ENCODE assay signal across 10 cellular contexts in genomic region chr13:99686157-99686572, GRCh38.
DNase-seq lines count a peak whose midpoint lies in the region; ATAC-seq, FAIRE-seq and TF ChIP-seq lines count a peak whose summit lies in the region.
"Had no signal": no experiment of that assay in that cellular context is flagged by ENCODE, and none has a peak within 500 bp of the region (broad histone marks: within the 10 kb centered on the region; RNA-seq: fewer than 3 reads in every experiment).

No MANE protein-coding gene starts in this region.

- H3K4me3 ChIP-seq in lung (no peak overlapping the region), esophagus muscularis mucosa (no peak overlapping the region)
- H3K4me3 ChIP-seq: BLaER1 treated with 17β-estradiol and CSF1 and Interleukin-3, amounts not matched to agents 10 nM and 100 nM; GM12878 had no signal

- peaks cover 0 to 5% of the 10 kb centered on the region in 2 donors for H3K4me1 ChIP-seq in lung (ENCODE audit: control insufficient read depth in 2 of 2, insufficient read depth in 2 of 2, low read length in 2 of 2)
- H3K4me1 ChIP-seq in esophagus muscularis mucosa = peaks cover 7 to 13% (median 11%) of the 10 kb centered on the region in 4 donors

- H3K36me3 ChIP-seq in lung (ENCODE audit: control insufficient read depth in 2 of 2, insufficient read depth in 2 of 2, low read length in 2 of 2) (no peaks in the 10 kb centered on the region), esophagus muscularis mucosa (no peaks in the 10 kb centered on the region)
- H3K36me3 ChIP-seq: BLaER1 treated with 17β-estradiol and CSF1 and Interleukin-3, amounts not matched to agents 10 nM and 100 nM had no signal

- peaks cover 2% of the 10 kb centered on the region for H3K27me3 Mint-ChIP-seq in endothelial cell (ENCODE audit: unreplicated experiment)

- TF ChIP-seq CTCF in endothelial cell (IDR thresholded peaks at IDR 0.05; ENCODE audit: unreplicated experiment) (no peak), lung (IDR thresholded peaks at IDR 0.05; ENCODE audit: control extremely low read depth, extremely low read depth) (no peak), esophagus muscularis mucosa (IDR thresholded peaks at IDR 0.05) (no peak)

- H3K27me3 ChIP-seq in lung (ENCODE audit: control insufficient read depth, insufficient read depth) = no peaks in the 10 kb centered on the region
- no peaks in the 10 kb centered on the region for H3K27me3 ChIP-seq in esophagus muscularis mucosa
- H3K27me3 ChIP-seq: BLaER1 treated with 17β-estradiol and CSF1 and Interleukin-3, amounts not matched to agents 10 nM and 100 nM had no signal

- H3K27ac Mint-ChIP-seq in endothelial cell (ENCODE audit: unreplicated experiment) = peak overlapping the region; percentile 80

- H3K9me3 ChIP-seq in lung (ENCODE audit: control insufficient read depth in 2 of 2, insufficient read depth in 1 of 2, low read length in 1 of 2) (no peaks in the 10 kb centered on the region), esophagus muscularis mucosa (no peaks in the 10 kb centered on the region)
- H3K9me3 ChIP-seq: BLaER1 treated with 17β-estradiol and CSF1 and Interleukin-3, amounts not matched to agents 10 nM and 100 nM had no signal

- no peak overlapping the region for H3K4me3 Mint-ChIP-seq in endothelial cell (ENCODE audit: unreplicated experiment)

- no peak for FAIRE-seq in HTR-8/SVneo (lab: Jason Lieb, UNC)
- FAIRE-seq: GM12878 had no signal

- TF ChIP-seq EP300 in esophagus muscularis mucosa (IDR thresholded peaks at IDR 0.05) = no peak

- 49 to 76% methylated on average over 5 of the region's 5 CpGs for WGBS in lung, 2 donors
- WGBS in esophagus muscularis mucosa = 10% methylated on average over 5 of the region's 5 CpGs

- DNase-seq in AG20443 (ENCODE audit: low spot score) (peak; percentile 62), NCI-H446 treated with DMSO at 0.1 percent for 48 hours (lab: John Stamatoyannopoulos, UW) (peak; percentile 14), endothelial cell (ENCODE audit: low spot score) (peak; percentile 36), lung (ENCODE audit: low spot score) (no peak), HTR-8/SVneo (ENCODE audit: insufficient read length, low spot score) (no peak), esophagus muscularis mucosa (ENCODE audit: extremely low spot score) (no peak)
- no peak for DNase-seq in activated T-cell treated with anti-CD3 and anti-CD28 coated beads, Interleukin-2, amount 50 U/mL, for 1 hour

- H3K4me1 Mint-ChIP-seq in endothelial cell (ENCODE audit: unreplicated experiment) = peaks cover 37% of the 10 kb centered on the region

- intact Hi-C loops in esophagus muscularis mucosa (cut with DNase I) = no loop called here

- H3K27ac ChIP-seq in lung (ENCODE audit: low read depth in 1 of 2, low read length in 1 of 2) (no peak overlapping the region), esophagus muscularis mucosa (replicated peaks in 1 of 4) (no peak overlapping the region)
- H3K27ac ChIP-seq: BLaER1 treated with 17β-estradiol and CSF1 and Interleukin-3, amounts not matched to agents 10 nM and 100 nM had no signal

- ATAC-seq in lung (ENCODE audit: insufficient read depth, low FRiP score) (peak; percentile 27), GM21737 (IDR thresholded peaks at IDR 0.05; ENCODE audit: unreplicated experiment) (no peak)
- ATAC-seq: GM12878 had no signal

- no peaks in the 10 kb centered on the region for H3K36me3 Mint-ChIP-seq in endothelial cell (ENCODE audit: low read depth, unreplicated experiment)

- H3K9me3 Mint-ChIP-seq in endothelial cell (ENCODE audit: unreplicated experiment) = no peaks in the 10 kb centered on the region

- no peak for TF ChIP-seq POLR2A in esophagus muscularis mucosa (IDR thresholded peaks at IDR 0.05; ENCODE audit: low read depth)

Comparison
In these comparisons a context has a peak if more than half of its experiments do, and no peak if none do; other contexts are left out.
1. DNase-seq: peak in AG20443 (single experiment), NCI-H446 treated with DMSO at 0.1 percent for 48 hours (single experiment) and endothelial cell (single experiment); none in lung (single experiment), HTR-8/SVneo (single experiment), activated T-cell treated with anti-CD3 and anti-CD28 coated beads, Interleukin-2, amount 50 U/mL, for 1 hour (single experiment) and esophagus muscularis mucosa (single experiment).